20 cellular contexts compared by ENCODE assay signal in genomic region chr6:138719744-138720143, GRCh38. TPM values are rescaled to one million over a fixed set of nuclear protein-coding genes. Genes with fewer than 3 reads are reported as not detected.
DNase-seq lines count a peak whose midpoint lies in the region; ATAC-seq and TF ChIP-seq lines count a peak whose summit lies in the region.
"Had no signal": no experiment of that assay in that cellular context is flagged by ENCODE, and none has a peak within 500 bp of the region (broad histone marks: within the 10 kb centered on the region; RNA-seq: fewer than 3 reads in every experiment).

No MANE protein-coding gene starts in this region.

- no peaks in the 10 kb centered on the region for H3K36me3 ChIP-seq in gastrocnemius medialis
- H3K36me3 ChIP-seq: thoracic aorta had no signal

- intact Hi-C loops in gastrocnemius medialis (cut with DNase I; ENCODE audit: low total_unique reads) = no loop called here

- no peaks in the 10 kb centered on the region for H3K9me3 ChIP-seq in gastrocnemius medialis
- H3K9me3 ChIP-seq: body of pancreas, thoracic aorta had no signal

- ATAC-seq in HG02759 (IDR thresholded peaks at IDR 0.05; ENCODE audit: unreplicated experiment) (peak; percentile 37), gastrocnemius medialis (no peak)
- ATAC-seq: body of pancreas, SK-N-SH treated with all-trans-retinoic acid at 6 μM for 48 hours had no signal

- H3K27ac ChIP-seq in caudate nucleus (ENCODE audit: low read depth, low read length) (peak overlapping the region; percentile 17), gastrocnemius medialis (peak overlapping the region; percentile 34 to 69 (median 49))

- TF ChIP-seq POLR2A in NB4 (IDR thresholded peaks at IDR 0.05; ENCODE audit: extremely low read depth, insufficient read length) (no peak), gastrocnemius medialis (IDR thresholded peaks at IDR 0.05) (no peak)

- H3K27me3 ChIP-seq in gastrocnemius medialis = no peaks in the 10 kb centered on the region
- H3K27me3 ChIP-seq: body of pancreas had no signal

- in situ Hi-C loops in gastrocnemius medialis (cut with MboI; ENCODE audit: low sequenced_read_pairs in 4 of 4) = no loop called here

- H3K4me1 ChIP-seq in gastrocnemius medialis = peaks cover 0 to 4% of the 10 kb centered on the region in 2 donors

- TF ChIP-seq CTCF in NB4 (IDR thresholded peaks at IDR 0.05; ENCODE audit: low read depth, low read length) (no peak), gastrocnemius medialis (IDR thresholded peaks at IDR 0.05 in 4 of 5, conservative IDR thresholded peaks at IDR 0.05 in 1 of 5) (no peak)

- H3K4me3 ChIP-seq in NB4 (ENCODE audit: low read depth, low read length) = no peak overlapping the region
- no peak overlapping the region for H3K4me3 ChIP-seq in gastrocnemius medialis
- H3K4me3 ChIP-seq: body of pancreas, thoracic aorta had no signal

- DNase-seq in NB4 (ENCODE audit: low read depth) (peak; percentile 28), caudate nucleus (lab: John Stamatoyannopoulos, UW) (no peak), gastrocnemius medialis (no peak), amygdala (lab: John Stamatoyannopoulos, UW) (no peak), NCI-H2029 treated with DMSO at 0.1 percent for 48 hours (lab: John Stamatoyannopoulos, UW) (no peak), kidney tubule cell (ENCODE audit: low spot score) (no peak)
- DNase-seq in activated naive CD4-positive, alpha-beta T cell (lab: John Stamatoyannopoulos, UW) = no peak
- DNase-seq: activated CD4-positive, CD25-positive, alpha-beta regulatory T cell treated with anti-CD3 and anti-CD28 coated beads, Interleukin-2, amount 50 U/mL, for 72 hours; activated CD8-positive, alpha-beta memory T cell treated with anti-CD3 and anti-CD28 coated beads for 24 hours; activated T-cell treated with anti-CD3 and anti-CD28 coated beads, Interleukin-2, amount 50 U/mL, for 48 hours; body of pancreas; CD4-positive, alpha-beta T cell; DMS153; endodermal cell; NCI-H187 treated with DMSO at 0.1 percent for 48 hours; NCI-H345; occipital lobe had no signal

RNA-seq across cellular contexts. Expression of gene CCDC28A, which starts 53.8 kb away (rescaled TPM):
- total RNA-seq in gastrocnemius medialis = 1 to 10 TPM; 4.6 to 8.4 (median 5.6) TPM
